In the genomic region with DNA sequence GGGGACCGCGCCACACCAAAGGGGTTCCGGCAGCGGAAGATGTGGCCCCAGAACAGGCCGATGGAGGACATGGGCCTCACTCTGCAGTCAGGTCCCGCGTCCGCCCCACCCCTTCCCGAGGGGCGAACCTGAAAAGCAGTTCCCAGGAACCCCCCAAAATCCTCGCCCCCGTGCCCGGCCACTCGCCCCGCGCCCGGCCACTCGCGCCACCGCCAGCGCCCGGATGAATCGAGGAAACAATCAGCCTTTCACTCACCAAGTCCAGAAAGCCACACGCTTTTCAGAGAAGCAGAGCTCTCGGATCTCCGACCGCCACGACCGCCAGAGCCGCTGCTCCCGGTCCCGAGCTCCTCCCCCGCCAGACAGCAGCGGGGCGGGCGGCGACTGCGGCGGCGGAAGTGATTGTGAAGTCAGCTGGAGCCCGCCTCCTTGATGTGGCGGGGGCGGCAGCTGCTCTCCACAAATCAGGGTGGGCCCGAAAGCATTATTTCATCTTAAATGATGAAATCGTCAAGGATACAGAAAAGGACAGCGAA, we compare ENCODE assay signal across 8 cellular contexts.
DNase-seq lines count a peak whose midpoint lies in the region; ATAC-seq lines count a peak whose summit lies in the region.

A gene with protein sequence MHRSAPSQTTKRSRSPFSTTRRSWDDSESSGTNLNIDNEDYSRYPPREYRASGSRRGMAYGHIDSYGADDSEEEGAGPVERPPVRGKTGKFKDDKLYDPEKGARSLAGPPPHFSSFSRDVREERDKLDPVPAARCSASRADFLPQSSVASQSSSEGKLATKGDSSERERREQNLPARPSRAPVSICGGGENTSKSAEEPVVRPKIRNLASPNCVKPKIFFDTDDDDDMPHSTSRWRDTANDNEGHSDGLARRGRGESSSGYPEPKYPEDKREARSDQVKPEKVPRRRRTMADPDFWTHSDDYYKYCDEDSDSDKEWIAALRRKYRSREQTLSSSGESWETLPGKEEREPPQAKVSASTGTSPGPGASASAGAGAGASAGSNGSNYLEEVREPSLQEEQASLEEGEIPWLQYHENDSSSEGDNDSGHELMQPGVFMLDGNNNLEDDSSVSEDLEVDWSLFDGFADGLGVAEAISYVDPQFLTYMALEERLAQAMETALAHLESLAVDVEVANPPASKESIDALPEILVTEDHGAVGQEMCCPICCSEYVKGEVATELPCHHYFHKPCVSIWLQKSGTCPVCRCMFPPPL (minus strand): TSS at position 338 of the 536 bp plus-strand sequence. CDS start 2,380 bp downstream, outside the sequence.

- peak within 1 kb of the TSS; percentile 72 for H3K27ac Mint-ChIP-seq in central memory CD8-positive, alpha-beta T cell (ENCODE audit: low read depth)

- ATAC-seq in HG03025 (IDR thresholded peaks at IDR 0.05; ENCODE audit: low FRiP score, unreplicated experiment): peak; percentile 85
- peak; percentile 75 for ATAC-seq in central memory CD8-positive, alpha-beta T cell (replicated peaks; ENCODE audit: extremely low read depth, poor library complexity, severe bottlenecking)

- DNase-seq in NCI-H2081 (lab: John Stamatoyannopoulos, UW): peak; percentile 54 to 79
- DNase-seq in NCI-H2081 treated with DMSO at 0.1 percent for 48 hours (lab: John Stamatoyannopoulos, UW): no peak
- DNase-seq in NCI-H2196 (lab: John Stamatoyannopoulos, UW; ENCODE audit: unreplicated experiment): peak; percentile 53
- peak; percentile 34 for DNase-seq in activated CD4-positive, CD25-positive, alpha-beta regulatory T cell treated with anti-CD3 and anti-CD28 coated beads, Interleukin-2, amount 50 U/mL, for 16 hours (ENCODE audit: low read depth, low spot score)
- DNase-seq in central memory CD8-positive, alpha-beta T cell (ENCODE audit: low spot score in 2 of 2): peak; percentile 37 to 58
- DNase-seq in islet precursor cell: peak; percentile 83
- peak; percentile 33 to 56 for DNase-seq in stimulated activated CD4-positive, alpha-beta T cell treated with anti-CD3 and anti-CD28 coated beads, Interleukin-12 subunit alpha, Interleukin-12 subunit beta, amount 100 ng/mL, for 24 hours (ENCODE audit: low read depth in 2 of 2)

- H3K4me1 Mint-ChIP-seq in central memory CD8-positive, alpha-beta T cell: peaks cover 29% of the 10 kb centered on the region

- H3K4me3 Mint-ChIP-seq in central memory CD8-positive, alpha-beta T cell: peak within 1 kb of the TSS; percentile 83

- no peaks in the 10 kb centered on the region for H3K27me3 Mint-ChIP-seq in central memory CD8-positive, alpha-beta T cell

- H3K9me3 Mint-ChIP-seq in central memory CD8-positive, alpha-beta T cell: no peaks in the 10 kb centered on the region

- H3K36me3 Mint-ChIP-seq in central memory CD8-positive, alpha-beta T cell (ENCODE audit: insufficient read depth): peaks cover 5% of the 10 kb centered on the region
